20 cellular contexts compared by ENCODE assay signal in genomic region chr2:102621630-102622029, GRCh38. TPM values are rescaled to one million over a fixed set of nuclear protein-coding genes. Genes with fewer than 3 reads are reported as not detected.
DNase-seq lines count a peak whose midpoint lies in the region; ATAC-seq, FAIRE-seq and TF ChIP-seq lines count a peak whose summit lies in the region.
"Had no signal": no experiment of that assay in that cellular context is flagged by ENCODE, and none has a peak within 500 bp of the region (broad histone marks: within the 10 kb centered on the region; RNA-seq: fewer than 3 reads in every experiment).

No MANE protein-coding gene starts in this region.

- H3K27me3 Mint-ChIP-seq in Caco-2 (ENCODE audit: insufficient read depth, unreplicated experiment) = no peaks in the 10 kb centered on the region

- no peaks in the 10 kb centered on the region for H3K79me2 ChIP-seq in GM12878 (ENCODE audit: control insufficient read depth, insufficient read depth, low read length)

- H3K27me3 ChIP-seq in Caco-2 (replicated peaks; ENCODE audit: control insufficient read depth, insufficient read depth, low read length) = no peaks in the 10 kb centered on the region
- H3K27me3 ChIP-seq in GM12878 (replicated peaks in 1 of 2; ENCODE audit: control insufficient read depth in 2 of 2, insufficient read depth in 2 of 2, low read length in 1 of 2) = peaks cover 6 to 12% of the 10 kb centered on the region in 2 experiments
- peaks cover 4% of the 10 kb centered on the region for H3K27me3 ChIP-seq in rectal smooth muscle tissue (ENCODE audit: control insufficient read depth, insufficient read depth, low read length)
- H3K27me3 ChIP-seq: Peyer's patch had no signal

- H3K4me2 ChIP-seq in GM12878 (ENCODE audit: control insufficient read depth, insufficient read depth) = no peak overlapping the region
- H3K4me2 ChIP-seq: A549 had no signal

- no peaks in the 10 kb centered on the region for H4K20me1 ChIP-seq in GM12878 (ENCODE audit: control insufficient read depth, insufficient read depth)

- POLR2A ChIA-PET in Caco-2 (lab: Charles Lee) = no interaction called here
- POLR2A ChIA-PET in GM12878 (lab: Charles Lee) = no interaction called here

- in situ Hi-C loops in GM12878 (cut with MboI) = no loop called here

- SMC1A ChIA-PET in GM12878 (lab: Charles Lee; ENCODE audit: uncharacterized antibody, unreplicated experiment) = no interaction called here

- DNase-seq in Caco-2 = peak in 1 of 2 experiments; percentile 44
- DNase-seq in LNCaP clone FGC (ENCODE audit: low read depth) = peak; percentile 86
- no peak for DNase-seq in GM12878 (ENCODE audit: low read depth, low spot score)
- DNase-seq in activated naive CD4-positive, alpha-beta T cell treated with anti-CD3 and anti-CD28 coated beads, Interleukin-2, amount 50 U/mL, for 16 hours = no peak
- DNase-seq in NCI-H146 treated with DMSO at 0.1 percent for 48 hours (lab: John Stamatoyannopoulos, UW; ENCODE audit: unreplicated experiment) = no peak
- DNase-seq: CD4-positive, alpha-beta memory T cell; DND-41; H9; NCI-H1105 treated with DMSO at 0.1 percent for 48 hours; NCI-H187; NCI-H2227 treated with DMSO at 0.1 percent for 48 hours; NCI-H510A treated with DMSO at 0.1 percent for 48 hours; Peyer's patch had no signal

- TF ChIP-seq RAD21 in GM12878 (IDR thresholded peaks at IDR 0.05; ENCODE audit: insufficient read depth, low read depth, low read length) = no peak

- WGBS in GM12878 (ENCODE audit: insufficient coverage, insufficient replicate concordance, low lambda C conversion rate, missing lambda C conversion rate) = 0% methylated on average over 4 of the region's 4 CpGs

- H3K36me3 Mint-ChIP-seq in Caco-2 (ENCODE audit: insufficient read depth, unreplicated experiment) = no peaks in the 10 kb centered on the region
- H3K36me3 Mint-ChIP-seq: CD4-positive, alpha-beta memory T cell had no signal

- no peaks in the 10 kb centered on the region for H3K9me3 ChIP-seq in Caco-2
- H3K9me3 ChIP-seq in GM12878 (replicated peaks; ENCODE audit: control insufficient read depth, insufficient read depth, low read length) = no peaks in the 10 kb centered on the region
- H3K9me3 ChIP-seq: A549, Peyer's patch, SJSA1 had no signal

- H3K36me3 ChIP-seq in Caco-2 (ENCODE audit: control insufficient read depth, insufficient read depth, low read length) (no peaks in the 10 kb centered on the region), GM12878 (ENCODE audit: control insufficient read depth in 2 of 2, insufficient read depth in 2 of 2, low read length in 1 of 2) (no peaks in the 10 kb centered on the region), rectal smooth muscle tissue (ENCODE audit: control insufficient read depth, insufficient read depth, low read length) (no peaks in the 10 kb centered on the region)
- H3K36me3 ChIP-seq: Peyer's patch, SJSA1 had no signal

- TF ChIP-seq EP300 in GM12878 (IDR thresholded peaks at IDR 0.05; ENCODE audit: borderline replicate concordance in 1 of 2, control insufficient read depth in 1 of 2, low read depth in 2 of 2, low read length in 2 of 2) = no peak

- intact Hi-C loops in Caco-2 (cut with micrococcal nuclease; ENCODE audit: unreplicated experiment) = loop anchor here (5.0 kb wide), 1 partner anchor 41 kb away; no protein-coding TSS in a partner anchor
- intact Hi-C loops in GM12878 (cut with micrococcal nuclease; ENCODE audit: unreplicated experiment) = no loop called here

- CTCF ChIA-PET in Caco-2 (lab: Charles Lee) = no interaction called here
- CTCF ChIA-PET in GM12878 (lab: Yijun Ruan, JAX) = interaction anchor here (0.8 to 1.3 kb wide), 2 partner anchors 8 to 63 kb away, joined by 3 to 4 read pairs; no protein-coding TSS in a partner anchor

- H3K27ac ChIP-seq in GM12878 (ENCODE audit: control insufficient read depth, insufficient read depth) (no peak overlapping the region), rectal smooth muscle tissue (ENCODE audit: low read depth, low read length) (no peak overlapping the region)
- H3K27ac ChIP-seq: A549, SJSA1 had no signal

- RAD21 ChIA-PET in GM12878 (lab: Charles Lee; ENCODE audit: unreplicated experiment) = no interaction called here

- H2AFZ ChIP-seq in GM12878 (ENCODE audit: control insufficient read depth, low read depth, low read length) = no peak overlapping the region

- H3K4me3 Mint-ChIP-seq in Caco-2 (ENCODE audit: unreplicated experiment) = peak overlapping the region; percentile 43
- H3K4me3 Mint-ChIP-seq: CD4-positive, alpha-beta memory T cell; H9 had no signal

- peaks cover 16% of the 10 kb centered on the region for H3K4me1 Mint-ChIP-seq in Caco-2 (ENCODE audit: low read depth, unreplicated experiment)

- FAIRE-seq in GM12878 (lab: Jason Lieb, UNC) = no peak
- FAIRE-seq: A549, D721Med had no signal

- no peaks in the 10 kb centered on the region for H3K9me3 Mint-ChIP-seq in Caco-2 (ENCODE audit: unreplicated experiment)
- H3K9me3 Mint-ChIP-seq: CD4-positive, alpha-beta memory T cell had no signal

- no peak overlapping the region for H3K4me3 ChIP-seq in Caco-2 (ENCODE audit: low read depth, low read length)
- peak overlapping the region; percentile 44 for H3K4me3 ChIP-seq in LNCaP clone FGC (ENCODE audit: low read depth, low read length)
- H3K4me3 ChIP-seq in GM12878 = no peak overlapping the region
- peak overlapping the region; percentile 19 for H3K4me3 ChIP-seq in rectal smooth muscle tissue (ENCODE audit: low read length)
- H3K4me3 ChIP-seq: A549, SJSA1 had no signal

- ATAC-seq in GM12878 = peak; percentile 9; the same call in 1 of the 3 replicates
- no peak for ATAC-seq in HG02981 (IDR thresholded peaks at IDR 0.05; ENCODE audit: unreplicated experiment)
- ATAC-seq: A549 had no signal

- TF ChIP-seq CTCF in Caco-2 (IDR thresholded peaks at IDR 0.05; ENCODE audit: insufficient read depth in 1 of 2, low read depth in 1 of 2, low read length in 1 of 2, severe bottlenecking in 1 of 2, unreplicated experiment in 1 of 2) = no peak
- no peak for TF ChIP-seq CTCF in LNCaP clone FGC (IDR thresholded peaks at IDR 0.05; ENCODE audit: control insufficient read depth, extremely low read depth, insufficient read depth)
- TF ChIP-seq CTCF in GM12878 (IDR thresholded peaks at IDR 0.05 in 2 of 3, conservative IDR thresholded peaks at IDR 0.05 in 1 of 3; ENCODE audit: control insufficient read depth in 2 of 3, extremely low read depth in 1 of 3, insufficient read depth in 1 of 3, low read depth in 3 of 3, low read length in 3 of 3) = no peak

- no peak for TF ChIP-seq POLR2A in GM12878 (IDR thresholded peaks at IDR 0.05; ENCODE audit: low read depth, low read length)

- peaks cover 17% of the 10 kb centered on the region for H3K4me1 ChIP-seq in Caco-2
- no peaks in the 10 kb centered on the region for H3K4me1 ChIP-seq in GM12878 (ENCODE audit: control insufficient read depth, insufficient read depth, low read length)
- H3K4me1 ChIP-seq in rectal smooth muscle tissue (ENCODE audit: control insufficient read depth, insufficient read depth, low read length) = peaks cover 2% of the 10 kb centered on the region

- BruUV-seq in Caco-2 (replicated peaks; lab: Mats Ljungman, UMichigan) (TSS peak; percentile 16), GM12878 (replicated peaks; lab: Mats Ljungman, UMichigan) (no TSS peak)

- H3K9ac ChIP-seq in GM12878 (ENCODE audit: control insufficient read depth, insufficient read depth, low read length) = no peak overlapping the region
- H3K9ac ChIP-seq in rectal smooth muscle tissue (ENCODE audit: low read length) = no peak overlapping the region

- H3K27ac Mint-ChIP-seq in Caco-2 (ENCODE audit: unreplicated experiment) = peak overlapping the region; percentile 1
- H3K27ac Mint-ChIP-seq: CD4-positive, alpha-beta memory T cell; H9 had no signal

TF ChIP-seq in GM12878, 131 proteins besides CTCF, POLR2A, EP300 and RAD21:
- TF ChIP-seq ZNF217 (IDR thresholded peaks at IDR 0.05) (no peak), NR2C1 (IDR thresholded peaks at IDR 0.05) (peak; percentile 44; the same call in 1 of the 2 replicates)

RNA-seq across cellular contexts. Expression of gene SLC9A2, which starts 2.3 kb away (rescaled TPM):
- 10.5 and 14.4 TPM in 2 replicates for total RNA-seq in Caco-2 (2022)
- total RNA-seq in GM12878 (2013; cell fraction: nucleolus; rRNA removed) = 0.73 and 2.1 TPM in 2 replicates
- 0.85 and 0.87 TPM in 2 replicates for total RNA-seq in GM12878 (2014; rRNA removed)
- 0.76 and 1.2 TPM in 2 replicates for total RNA-seq in GM12878 (2014; rRNA removed; fragmentation: Illumina TruSeq; extraction: Trizol)
- total RNA-seq in GM12878 (2021) = 0.80 and 1.2 TPM in 2 replicates
- 0.08 TPM for polyA plus RNA-seq in GM12878 (2011; ENCODE audit: low read depth)
- polyA plus RNA-seq in GM12878 (2011; rRNA removed) = 0.81 and 0.99 TPM in 2 replicates
- polyA plus RNA-seq in GM12878 (2011; cell fraction: cytosol; rRNA removed) = 0.35 and 0.36 TPM in 2 replicates
- 0.88 and 1.4 TPM in 2 replicates for polyA plus RNA-seq in GM12878 (2011; cell fraction: nucleus; rRNA removed)
- polyA plus RNA-seq in GM12878 (2012) = 0.13 and 0.15 TPM in 2 replicates
- 1.00 and 1.2 TPM in 2 replicates for polyA plus RNA-seq in GM12878 (2014; fragmentation: Illumina TruSeq; extraction: Trizol)
- under 1 TPM; 0.13 to 0.26 TPM for polyA plus RNA-seq in GM12878 (2014; fragmentation: Nextera tagmentation; extraction: Ambion mirVana)
- polyA plus RNA-seq in GM12878 (2014; rRNA removed) = 1.2 and 2.0 TPM in 2 replicates
- under 1 TPM; 0.29 to 0.70 TPM for polyA plus RNA-seq in GM12878 (2016; fragmentation: Nextera tagmentation; extraction: Ambion mirVana)
- 0.67 and 1.1 TPM in 2 replicates for polyA minus RNA-seq in GM12878 (2011; rRNA and poly(A)+ RNA removed)
- polyA minus RNA-seq in GM12878 (2011; cell fraction: cytosol; rRNA and poly(A)+ RNA removed) = 0.31 and 0.40 TPM in 2 replicates
- polyA minus RNA-seq in GM12878 (2011; cell fraction: nucleus; rRNA and poly(A)+ RNA removed) = 0.85 and 2.1 TPM in 2 replicates
- total RNA-seq: CD4-positive, alpha-beta memory T cell; G401 had no signal
- polyA plus RNA-seq: BJ; CD4-positive, alpha-beta memory T cell had no signal

Comparison
In these comparisons a context has a peak if more than half of its experiments do, and no peak if none do; other contexts are left out.
1. H3K4me3 ChIP-seq: peak in LNCaP clone FGC (single experiment) and rectal smooth muscle tissue (single experiment); none in Caco-2 (single experiment) and GM12878 (single experiment).